19 cellular contexts compared by ENCODE assay signal in genomic region chr9:115158666-115159481, GRCh38. TPM values are rescaled to one million over a fixed set of nuclear protein-coding genes. Genes with fewer than 3 reads are reported as not detected.
A peak's percentile ranks its signal among the peaks of the same experiment; 100 is the strongest.
DNase-seq lines count a peak whose midpoint lies in the region; ATAC-seq and TF ChIP-seq lines count a peak whose summit lies in the region.
"Had no signal": no experiment of that assay in that cellular context is flagged by ENCODE, and none has a peak within 500 bp of the region (broad histone marks: within the 10 kb centered on the region; RNA-seq: fewer than 3 reads in every experiment).

No MANE protein-coding gene starts in this region.

- POLR2A ChIA-PET in BJ (lab: Charles Lee) = no interaction called here
- POLR2A ChIA-PET in activated CD4-positive, alpha-beta T cell treated with anti-CD3 and anti-CD28 coated beads, Interleukin-2, amount 10 ng/mL, durations not matched to agents 7 days and 5 days (lab: Charles Lee) = no interaction called here

- TF ChIP-seq EP300 in esophagus muscularis mucosa (IDR thresholded peaks at IDR 0.05) = no peak

- WGBS in esophagus muscularis mucosa = 72% methylated on average over 7 of the region's 7 CpGs

- H3K9me3 Mint-ChIP-seq in activated CD4-positive, alpha-beta T cell treated with anti-CD3 and anti-CD28 coated beads, Interleukin-2, amount 10 ng/mL, durations not matched to agents 7 days and 5 days = peaks cover 7% of the 10 kb centered on the region
- H3K9me3 Mint-ChIP-seq: neural crest cell had no signal

- H3K4me1 Mint-ChIP-seq in activated CD4-positive, alpha-beta T cell treated with anti-CD3 and anti-CD28 coated beads, Interleukin-2, amount 10 ng/mL, durations not matched to agents 7 days and 5 days = no peaks in the 10 kb centered on the region
- H3K4me1 Mint-ChIP-seq: CD14-positive monocyte, neural crest cell had no signal

- no peak for TF ChIP-seq POLR2A in esophagus muscularis mucosa (IDR thresholded peaks at IDR 0.05; ENCODE audit: low read depth)

- intact Hi-C loops in esophagus muscularis mucosa (cut with DNase I) = loop anchor here (5.0 kb wide), 1 partner anchor 48 kb away; no protein-coding TSS in a partner anchor

- H3K27me3 ChIP-seq in BJ (ENCODE audit: control insufficient read depth, insufficient read depth, low read length) (no peaks in the 10 kb centered on the region), esophagus muscularis mucosa (no peaks in the 10 kb centered on the region)
- H3K27me3 ChIP-seq: MG63 had no signal

- CTCF ChIA-PET in BJ (lab: Yijun Ruan, JAX) = interaction anchor here (0.6 to 1.7 kb wide), 5 partner anchors 35 to 479 kb away, joined by 3 to 6 read pairs (median 3); no protein-coding TSS in a partner anchor
- CTCF ChIA-PET in activated CD4-positive, alpha-beta T cell treated with anti-CD3 and anti-CD28 coated beads, Interleukin-2, amount 10 ng/mL, durations not matched to agents 7 days and 5 days (lab: Charles Lee) = no interaction called here

- H3K27ac ChIP-seq in esophagus muscularis mucosa (replicated peaks in 1 of 4) = peak overlapping the region; percentile 2 to 76 (median 68)

- in situ Hi-C loops in G401 (cut with HindIII; ENCODE audit: low sequenced_read_pairs) = no loop called here

- DNase-seq in BJ (ENCODE audit: low read depth) (peak; percentile 80), NCI-H226 (peak; percentile 44), esophagus muscularis mucosa (ENCODE audit: extremely low spot score) (no peak), renal cortical epithelial cell (ENCODE audit: low read depth) (peak; percentile 100), HT-29 (ENCODE audit: low spot score) (no peak), G401 (ENCODE audit: low spot score) (no peak)
- no peak for DNase-seq in activated CD4-positive, alpha-beta T cell treated with anti-CD3 and anti-CD28 coated beads, Interleukin-2, amount 10 ng/mL, durations not matched to agents 7 days and 5 days
- DNase-seq: MG63, NCI-H2081, substantia nigra had no signal

- no peak overlapping the region for H3K4me3 ChIP-seq in BJ (ENCODE audit: low read depth, low read length)
- H3K4me3 ChIP-seq in esophagus muscularis mucosa = no peak overlapping the region
- H3K4me3 ChIP-seq: coronary artery, MG63, skin epidermis had no signal

- ATAC-seq in GM19328 (IDR thresholded peaks at IDR 0.05; ENCODE audit: unreplicated experiment) = no peak
- ATAC-seq: activated CD4-positive, CD25-positive, alpha-beta regulatory T cell treated with anti-CD3 and anti-CD28 coated beads, Interleukin-2, amount 50 U/mL, for 24 hours; esophagus mucosa had no signal

- no peaks in the 10 kb centered on the region for H3K36me3 Mint-ChIP-seq in activated CD4-positive, alpha-beta T cell treated with anti-CD3 and anti-CD28 coated beads, Interleukin-2, amount 10 ng/mL, durations not matched to agents 7 days and 5 days (ENCODE audit: low read depth)
- H3K36me3 Mint-ChIP-seq: CD14-positive monocyte had no signal

- H3K27ac Mint-ChIP-seq in activated CD4-positive, alpha-beta T cell treated with anti-CD3 and anti-CD28 coated beads, Interleukin-2, amount 10 ng/mL, durations not matched to agents 7 days and 5 days = no peak overlapping the region
- H3K27ac Mint-ChIP-seq: activated naive CD4-positive, alpha-beta T cell treated with anti-CD3 and anti-CD28 coated beads, Interleukin-2, amount 50 U/mL, for 72 hours; CD14-positive monocyte; T-helper 1 cell treated with Interleukin-12 subunit alpha and Interleukin-12 subunit beta and Interleukin-4 antibody, amounts not matched to agents 30 μg/mL and 1 μg/mL, for 36 hours had no signal

- no peaks in the 10 kb centered on the region for H3K36me3 ChIP-seq in BJ (ENCODE audit: control insufficient read depth, insufficient read depth, low read length)
- H3K36me3 ChIP-seq in esophagus muscularis mucosa = no peaks in the 10 kb centered on the region
- H3K36me3 ChIP-seq: MG63 had no signal

- no peak overlapping the region for H3K4me3 Mint-ChIP-seq in activated CD4-positive, alpha-beta T cell treated with anti-CD3 and anti-CD28 coated beads, Interleukin-2, amount 10 ng/mL, durations not matched to agents 7 days and 5 days
- H3K4me3 Mint-ChIP-seq: CD14-positive monocyte; neural crest cell; T-helper 1 cell treated with Interleukin-12 subunit alpha and Interleukin-12 subunit beta and Interleukin-4 antibody, amounts not matched to agents 30 μg/mL and 1 μg/mL, for 36 hours had no signal

- no peak for TF ChIP-seq CTCF in BJ (IDR thresholded peaks at IDR 0.05; ENCODE audit: insufficient read depth, low read depth, low read length)
- TF ChIP-seq CTCF in esophagus muscularis mucosa (IDR thresholded peaks at IDR 0.05) = no peak

- no peaks in the 10 kb centered on the region for H3K9me3 ChIP-seq in esophagus muscularis mucosa
- H3K9me3 ChIP-seq: MG63 had no signal

- H3K4me1 ChIP-seq in esophagus muscularis mucosa = peaks cover 0 to 55% (median 31%) of the 10 kb centered on the region in 4 donors

- peaks cover 16% of the 10 kb centered on the region for H3K27me3 Mint-ChIP-seq in activated CD4-positive, alpha-beta T cell treated with anti-CD3 and anti-CD28 coated beads, Interleukin-2, amount 10 ng/mL, durations not matched to agents 7 days and 5 days

RNA-seq across cellular contexts. Expression of gene TNC, which starts 40.9 kb away (rescaled TPM):
- 233 and 648 TPM in 2 replicates for polyA plus RNA-seq in BJ (2011; rRNA removed)
- polyA minus RNA-seq in BJ (2011; rRNA and poly(A)+ RNA removed) = 301 and 361 TPM in 2 replicates
- total RNA-seq in esophagus muscularis mucosa (100 to 1,000 TPM; 216 to 576 (median 478) TPM), renal cortical epithelial cell (215 and 425 TPM in 2 replicates)
- 0.46 and 1.3 TPM in 2 replicates for total RNA-seq in HT-29 (2014; rRNA removed; shearing (Covaris generic))
- not detected in 2 replicates for total RNA-seq in G401 (2014; rRNA removed; shearing (Covaris generic))
- total RNA-seq in activated CD4-positive, alpha-beta T cell treated with anti-CD3 and anti-CD28 coated beads, Interleukin-2, amount 10 ng/mL, durations not matched to agents 7 days and 5 days = under 1 TPM in 1 of 2 experiments, not detected in 1; 0.12 TPM
- total RNA-seq: activated naive CD4-positive, alpha-beta T cell treated with anti-CD3 and anti-CD28 coated beads, Interleukin-2, amount 50 U/mL, for 72 hours had no signal

Comparison
In these comparisons a context has a peak if more than half of its experiments do, and no peak if none do; other contexts are left out.
1. DNase-seq: peak in BJ (single experiment), NCI-H226 (single experiment) and renal cortical epithelial cell (single experiment); none in esophagus muscularis mucosa (single experiment), HT-29 (single experiment), G401 (single experiment) and activated CD4-positive, alpha-beta T cell treated with anti-CD3 and anti-CD28 coated beads, Interleukin-2, amount 10 ng/mL, durations not matched to agents 7 days and 5 days (single experiment).
2. RNA of gene TNC, which starts 40.9 kb away (total RNA-seq): 216 to 576 TPM in esophagus muscularis mucosa and 215 to 425 TPM in renal cortical epithelial cell; 0.46 to 1.3 TPM in HT-29, 0.12 TPM in activated CD4-positive, alpha-beta T cell treated with anti-CD3 and anti-CD28 coated beads, Interleukin-2, amount 10 ng/mL, durations not matched to agents 7 days and 5 days and not detected in G401; every median in the first group is over 10 times any median in the second.